Comparison of ENCODE assay signal across 1 cellular context in genomic region chr1:197857477-197857876, GRCh38.
TF ChIP-seq lines count a peak whose summit lies in the region.

No MANE protein-coding gene starts in this region.

TF ChIP-seq in K562, 482 proteins besides CTCF, POLR2A, EP300 and RAD21 (continued from another document):
- TF ChIP-seq, protein P1, sequence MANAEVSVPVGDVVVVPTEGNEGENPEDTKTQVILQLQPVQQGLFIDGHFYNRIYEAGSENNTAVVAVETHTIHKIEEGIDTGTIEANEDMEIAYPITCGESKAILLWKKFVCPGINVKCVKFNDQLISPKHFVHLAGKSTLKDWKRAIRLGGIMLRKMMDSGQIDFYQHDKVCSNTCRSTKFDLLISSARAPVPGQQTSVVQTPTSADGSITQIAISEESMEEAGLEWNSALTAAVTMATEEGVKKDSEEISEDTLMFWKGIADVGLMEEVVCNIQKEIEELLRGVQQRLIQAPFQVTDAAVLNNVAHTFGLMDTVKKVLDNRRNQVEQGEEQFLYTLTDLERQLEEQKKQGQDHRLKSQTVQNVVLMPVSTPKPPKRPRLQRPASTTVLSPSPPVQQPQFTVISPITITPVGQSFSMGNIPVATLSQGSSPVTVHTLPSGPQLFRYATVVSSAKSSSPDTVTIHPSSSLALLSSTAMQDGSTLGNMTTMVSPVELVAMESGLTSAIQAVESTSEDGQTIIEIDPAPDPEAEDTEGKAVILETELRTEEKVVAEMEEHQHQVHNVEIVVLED (CRISPR knock-in tag; IDR thresholded peaks at IDR 0.05): no peak
